ENCODE assay signal across 1 cellular context in the genomic region with DNA sequence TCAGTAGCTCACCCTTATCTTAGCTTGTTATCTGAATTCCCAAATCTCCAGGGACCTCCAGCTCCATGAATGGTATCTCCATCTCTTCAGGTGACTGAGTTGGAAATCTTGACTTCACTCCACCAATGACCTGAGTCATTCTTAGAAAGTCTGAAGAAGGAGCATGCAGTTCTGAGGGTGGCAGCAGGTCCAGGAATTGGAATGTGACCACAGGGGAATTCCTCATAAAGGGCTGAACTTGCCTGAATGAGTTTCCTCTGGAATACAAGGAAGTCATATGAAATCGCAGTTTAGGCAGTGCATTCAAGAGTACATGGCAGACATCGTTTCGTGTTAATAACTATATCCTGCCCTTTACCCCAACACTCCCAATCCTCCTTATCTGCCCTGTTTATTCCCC.
TF ChIP-seq lines count a peak whose summit lies in the region.

No MANE protein-coding gene starts in this region.

TF ChIP-seq in endothelial cell of umbilical vein, 7 proteins besides CTCF, POLR2A, EP300 and RAD21:
- no peak for TF ChIP-seq EZH2 (IDR thresholded peaks at IDR 0.05; ENCODE audit: borderline replicate concordance, low read depth, low read length, severe bottlenecking)
- TF ChIP-seq GATA2 (IDR thresholded peaks at IDR 0.05; ENCODE audit: insufficient read depth, insufficient read length, low read depth, low read length) = no peak
- no peak for TF ChIP-seq POLR2AphosphoS5 (IDR thresholded peaks at IDR 0.05; ENCODE audit: insufficient read depth, low read depth, low read length)
- TF ChIP-seq, protein P1, sequence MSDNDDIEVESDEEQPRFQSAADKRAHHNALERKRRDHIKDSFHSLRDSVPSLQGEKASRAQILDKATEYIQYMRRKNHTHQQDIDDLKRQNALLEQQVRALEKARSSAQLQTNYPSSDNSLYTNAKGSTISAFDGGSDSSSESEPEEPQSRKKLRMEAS (IDR thresholded peaks at IDR 0.05; ENCODE audit: insufficient read depth, insufficient read length) = no peak
